ENCODE assay signal across 23 cellular contexts in genomic region chr7:87330942-87331341, GRCh38. TPM values are rescaled to one million over a fixed set of nuclear protein-coding genes. Genes with fewer than 3 reads are reported as not detected.
DNase-seq lines count a peak whose midpoint lies in the region; ATAC-seq, FAIRE-seq and TF ChIP-seq lines count a peak whose summit lies in the region.
"Had no signal": no experiment of that assay in that cellular context is flagged by ENCODE, and none has a peak within 500 bp of the region (broad histone marks: within the 10 kb centered on the region; RNA-seq: fewer than 3 reads in every experiment).

No MANE protein-coding gene starts in this region.

- ATAC-seq in SK-N-SH treated with all-trans-retinoic acid at 6 μM for 48 hours (no peak), HG02852 (IDR thresholded peaks at IDR 0.05; ENCODE audit: unreplicated experiment) (no peak), HG03196 (IDR thresholded peaks at IDR 0.05; ENCODE audit: unreplicated experiment) (no peak), HG02885 (IDR thresholded peaks at IDR 0.05; ENCODE audit: poor library complexity, unreplicated experiment) (no peak)
- ATAC-seq: activated naive CD8-positive, alpha-beta T cell treated with anti-CD3 and anti-CD28 coated beads, Interleukin-2, amount 50 U/mL, for 24 hours; natural killer cell; PC-3; right cardiac atrium had no signal

- H3K9me2 ChIP-seq in SK-N-SH: no peaks in the 10 kb centered on the region; the same call in 1 of the 2 replicates

- H3K4me3 Mint-ChIP-seq in neural progenitor cell: no peak overlapping the region
- H3K4me3 Mint-ChIP-seq: activated naive CD8-positive, alpha-beta T cell treated with anti-CD3 and anti-CD28 coated beads, Interleukin-2, amount 50 U/mL, for 24 hours; brain; mesothelial cell of epicardium; natural killer cell had no signal

- no peaks in the 10 kb centered on the region for H4K20me1 ChIP-seq in SK-N-SH (ENCODE audit: insufficient read depth)
- H4K20me1 ChIP-seq in neural progenitor cell (ENCODE audit: low read depth): no peaks in the 10 kb centered on the region

- H3K27ac Mint-ChIP-seq in neural progenitor cell: no peak overlapping the region
- H3K27ac Mint-ChIP-seq: activated naive CD8-positive, alpha-beta T cell treated with anti-CD3 and anti-CD28 coated beads, Interleukin-2, amount 50 U/mL, for 24 hours; mesothelial cell of epicardium; natural killer cell had no signal

- TF ChIP-seq EP300 in SK-N-SH (IDR thresholded peaks at IDR 0.05; ENCODE audit: borderline replicate concordance in 1 of 2, low read depth in 1 of 2, low read length in 1 of 2): no peak

- peaks cover 23% of the 10 kb centered on the region; the same call in 1 of the 2 replicates for H3K9me3 ChIP-seq in SK-N-SH
- peaks cover 36% of the 10 kb centered on the region for H3K9me3 ChIP-seq in neural progenitor cell (ENCODE audit: low read depth)

- TF ChIP-seq CTCF in SK-N-SH (IDR thresholded peaks at IDR 0.05) (no peak), bronchial epithelial cell (IDR thresholded peaks at IDR 0.05; ENCODE audit: insufficient read depth, low read length, severe bottlenecking) (no peak), neural progenitor cell (IDR thresholded peaks at IDR 0.05) (no peak)

- no peak for TF ChIP-seq RAD21 in SK-N-SH (IDR thresholded peaks at IDR 0.05; ENCODE audit: low read length)

- CTCF ChIA-PET in SK-N-SH (lab: Yijun Ruan, JAX): interaction anchor here (1.7 to 2.7 kb wide), 3 partner anchors 17 to 86 kb away, joined by 3 to 13 read pairs (median 4); no protein-coding TSS in a partner anchor

- FAIRE-seq in bronchial epithelial cell (lab: Jason Lieb, UNC): no peak
- FAIRE-seq: colon had no signal

- no peak overlapping the region; a peak in 1 of 4 replicates for H3K4me3 ChIP-seq in SK-N-SH (ENCODE audit: low read depth in 2 of 2, low read length in 1 of 2)
- H3K4me3 ChIP-seq in bronchial epithelial cell (ENCODE audit: low read depth, low read length): no peak overlapping the region
- no peak overlapping the region for H3K4me3 ChIP-seq in neural progenitor cell
- H3K4me3 ChIP-seq: MG63, ovary, upper lobe of left lung had no signal

- H3K79me2 ChIP-seq in SK-N-SH (ENCODE audit: insufficient read depth) (no peaks in the 10 kb centered on the region), neural progenitor cell (ENCODE audit: low read depth) (no peaks in the 10 kb centered on the region)

- H3K9ac ChIP-seq in SK-N-SH: no peak overlapping the region
- no peak overlapping the region for H3K9ac ChIP-seq in neural progenitor cell

- H3K27me3 ChIP-seq in SK-N-SH (ENCODE audit: insufficient read depth): no peaks in the 10 kb centered on the region
- H3K27me3 ChIP-seq in bronchial epithelial cell (ENCODE audit: control insufficient read depth, insufficient read depth, low read length): no peaks in the 10 kb centered on the region
- no peaks in the 10 kb centered on the region for H3K27me3 ChIP-seq in neural progenitor cell
- H3K27me3 ChIP-seq: MG63, ovary, upper lobe of left lung had no signal

- DNase-seq in SK-N-SH: no peak
- peak; percentile 27 for DNase-seq in NCI-H345 (lab: John Stamatoyannopoulos, UW)
- DNase-seq in bronchial epithelial cell (ENCODE audit: low read depth): peak; percentile 13
- DNase-seq in neural progenitor cell (ENCODE audit: low spot score): peak; percentile 16
- DNase-seq: activated CD4-positive, alpha-beta T cell treated with anti-CD3 and anti-CD28 coated beads for 48 hours; activated naive CD8-positive, alpha-beta T cell treated with anti-CD3 and anti-CD28 coated beads, Interleukin-2, amount 50 U/mL, for 24 hours; DMS79 treated with DMSO at 0.1 percent for 48 hours; MG63; natural killer cell; NCI-H1436 treated with DMSO at 0.1 percent for 48 hours; ovary; right cardiac atrium; SHP77; T-helper 1 cell; upper lobe of left lung had no signal

- peaks cover 41% of the 10 kb centered on the region for H3K36me3 Mint-ChIP-seq in neural progenitor cell

- H3K27ac ChIP-seq in SK-N-SH (ENCODE audit: low read depth in 2 of 2, low read length in 1 of 2) (no peak overlapping the region), neural progenitor cell (peak overlapping the region; percentile 74)
- H3K27ac ChIP-seq: ovary, upper lobe of left lung had no signal

- H3K27me3 Mint-ChIP-seq in neural progenitor cell (ENCODE audit: insufficient read depth, low read depth): peaks cover 8% of the 10 kb centered on the region
- H3K27me3 Mint-ChIP-seq: activated naive CD8-positive, alpha-beta T cell treated with anti-CD3 and anti-CD28 coated beads, Interleukin-2, amount 50 U/mL, for 24 hours; brain had no signal

- no peaks in the 10 kb centered on the region for H3K4me1 ChIP-seq in SK-N-SH (ENCODE audit: control insufficient read depth in 1 of 2, insufficient read depth in 2 of 2, low read depth in 1 of 2, low read length in 1 of 2)
- no peaks in the 10 kb centered on the region for H3K4me1 ChIP-seq in neural progenitor cell
- H3K4me1 ChIP-seq: upper lobe of left lung had no signal

- H2AFZ ChIP-seq in SK-N-SH (ENCODE audit: low read depth): no peak overlapping the region
- H2AFZ ChIP-seq in neural progenitor cell (replicated peaks): no peak overlapping the region

- H3K4me2 ChIP-seq in SK-N-SH (no peak overlapping the region), neural progenitor cell (no peak overlapping the region)

- no peaks in the 10 kb centered on the region for H3K4me1 Mint-ChIP-seq in neural progenitor cell
- H3K4me1 Mint-ChIP-seq: activated naive CD8-positive, alpha-beta T cell treated with anti-CD3 and anti-CD28 coated beads, Interleukin-2, amount 50 U/mL, for 24 hours; mesothelial cell of epicardium; natural killer cell had no signal

- H3K36me3 ChIP-seq in SK-N-SH (replicated peaks in 1 of 2; ENCODE audit: control insufficient read depth in 1 of 2, insufficient read depth in 2 of 2, low read length in 1 of 2) (peaks cover 4 to 6% of the 10 kb centered on the region in 2 experiments), bronchial epithelial cell (ENCODE audit: control insufficient read depth, insufficient read depth, low read length) (peaks cover 6% of the 10 kb centered on the region), neural progenitor cell (peaks cover 21% of the 10 kb centered on the region)
- H3K36me3 ChIP-seq: MG63, ovary had no signal

- peaks cover 58% of the 10 kb centered on the region for H3K9me3 Mint-ChIP-seq in neural progenitor cell

- H3F3A ChIP-seq in SK-N-SH (replicated peaks; ENCODE audit: insufficient read depth) (no peaks in the 10 kb centered on the region), neural progenitor cell (ENCODE audit: low read depth) (no peaks in the 10 kb centered on the region)

- POLR2A ChIA-PET in SK-N-SH (lab: Yijun Ruan, JAX): no interaction called here

- 41% methylated on average over 2 of the region's 2 CpGs for WGBS in SK-N-SH (ENCODE audit: low lambda C conversion rate)

TF ChIP-seq in SK-N-SH treated with all-trans-retinoic acid at 6 μM for 48 hours, 23 proteins besides CTCF, POLR2A, EP300 and RAD21:
- TF ChIP-seq CSDC2 (CRISPR knock-in tag; IDR thresholded peaks at IDR 0.05): 0 out of 2 replicates have a peak, but pooled peaks have one; percentile 30
- no peak for TF ChIP-seq ARNTL (CRISPR knock-in tag; IDR thresholded peaks at IDR 0.05; ENCODE audit: borderline replicate concordance, low read depth)
TF ChIP-seq in SK-N-SH treated with all-trans-retinoic acid at 6 μM for 48 hours: peak in this region for 1.

TF ChIP-seq in SK-N-SH, 30 proteins besides CTCF, POLR2A, EP300 and RAD21:
- TF ChIP-seq GABPA (IDR thresholded peaks at IDR 0.05; ENCODE audit: low read depth): no peak
- TF ChIP-seq YY1 (IDR thresholded peaks at IDR 0.05; ENCODE audit: low read depth): no peak
- TF ChIP-seq RCOR1 (IDR thresholded peaks at IDR 0.05; ENCODE audit: low read length): no peak
- no peak for TF ChIP-seq USF1 (IDR thresholded peaks at IDR 0.05; ENCODE audit: borderline replicate concordance, low read depth)
- TF ChIP-seq GATA2 (CRISPR knock-in tag; IDR thresholded peaks at IDR 0.05): no peak

RNA-seq across cellular contexts. Expression of gene CROT, which starts 14.5 kb away (rescaled TPM):
- polyA plus RNA-seq in SK-N-SH (2012; rRNA removed): 7.9 and 11.2 TPM in 2 replicates
- polyA plus RNA-seq in SK-N-SH (2012; cell fraction: cytosol; rRNA removed): 10.8 and 12.8 TPM in 2 replicates
- 7.3 and 16.5 TPM in 2 replicates for polyA plus RNA-seq in SK-N-SH (2012; cell fraction: nucleus; rRNA removed)
- 12.9 and 16.1 TPM in 2 replicates for total RNA-seq in bronchial epithelial cell
- 24.7 and 53.4 TPM in 2 replicates for total RNA-seq in neural progenitor cell (ENCODE audit: low replicate concordance)
